ENCODE assay signal across 7 cellular contexts in the genomic region with DNA sequence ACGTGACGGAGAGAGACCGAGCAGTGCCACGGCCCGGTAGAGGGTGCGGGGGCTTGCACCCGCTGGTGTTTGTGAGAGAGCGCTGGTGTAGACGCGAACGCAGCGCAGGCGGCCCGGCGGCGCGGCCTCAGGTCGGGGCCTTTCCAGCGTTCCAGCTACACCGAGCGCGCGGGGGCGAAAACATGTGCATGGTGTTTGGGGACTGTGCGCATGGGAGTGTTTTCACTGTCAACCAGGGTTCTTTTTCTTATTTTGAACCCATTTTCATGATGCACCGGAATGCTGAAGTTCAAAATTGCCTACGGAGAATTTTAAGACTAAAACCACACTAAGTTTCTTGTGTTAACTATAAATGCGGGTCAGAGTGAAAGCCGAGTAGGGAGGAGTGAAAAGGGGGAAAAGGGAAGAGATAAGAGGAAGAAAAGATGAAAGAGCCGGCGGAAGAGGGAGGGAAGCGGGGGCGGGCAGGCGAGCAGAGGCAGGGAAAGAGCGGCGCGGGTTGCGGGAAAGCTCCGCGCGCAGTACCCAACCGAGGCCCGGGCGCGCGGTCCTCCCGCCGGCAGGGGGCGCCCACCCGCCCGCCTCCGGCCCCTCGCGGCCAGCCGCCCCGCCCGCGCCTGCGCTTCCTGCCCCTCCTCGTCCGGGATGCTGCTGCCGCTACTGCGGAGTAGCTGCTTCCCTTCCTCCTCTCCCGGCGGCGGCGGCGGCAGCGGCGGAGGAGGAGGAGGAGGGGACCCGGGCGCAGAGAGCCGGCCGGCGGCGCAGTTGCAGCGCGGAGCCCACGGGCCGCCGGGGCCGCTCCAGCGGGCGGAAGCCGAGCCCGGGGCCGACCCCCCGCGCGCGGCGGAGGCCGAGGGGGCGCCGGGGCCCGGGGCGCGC. TPM values are rescaled to one million over a fixed set of nuclear protein-coding genes. Genes with fewer than 3 reads are reported as not detected.
DNase-seq lines count a peak whose midpoint lies in the region; ATAC-seq, FAIRE-seq and TF ChIP-seq lines count a peak whose summit lies in the region.

A gene with protein sequence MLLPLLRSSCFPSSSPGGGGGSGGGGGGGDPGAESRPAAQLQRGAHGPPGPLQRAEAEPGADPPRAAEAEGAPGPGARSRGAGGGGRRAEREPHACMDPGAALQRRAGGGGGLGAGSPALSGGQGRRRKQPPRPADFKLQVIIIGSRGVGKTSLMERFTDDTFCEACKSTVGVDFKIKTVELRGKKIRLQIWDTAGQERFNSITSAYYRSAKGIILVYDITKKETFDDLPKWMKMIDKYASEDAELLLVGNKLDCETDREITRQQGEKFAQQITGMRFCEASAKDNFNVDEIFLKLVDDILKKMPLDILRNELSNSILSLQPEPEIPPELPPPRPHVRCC (plus strand): TSS at position 643 of the 879 bp plus-strand sequence. CDS start 3 bp downstream, at position 646.

- TF ChIP-seq POLR2A in GM18526 (IDR thresholded peaks at IDR 0.05; ENCODE audit: extremely low read depth, insufficient read length), result peak; percentile 65
- peak in 2 of 3 donors; percentile 20 to 82 for TF ChIP-seq POLR2A in spleen (IDR thresholded peaks at IDR 0.05)

- H3K4me1 ChIP-seq in spleen, result peaks cover 27 to 73% (median 68%) of the 10 kb centered on the region in 6 donors

- WGBS in spleen, 5 donors, result 1 to 8% (median 3%) methylated on average over 44 to 98 of the region's 98 CpGs

- H3K27ac ChIP-seq in spleen, result peak within 1 kb of the TSS; percentile 62 to 87 (median 82)

- TF ChIP-seq CTCF in WI38 (IDR thresholded peaks at IDR 0.05; ENCODE audit: low read depth, low read length), result no peak
- peak; percentile 53 for TF ChIP-seq CTCF in bronchial epithelial cell (IDR thresholded peaks at IDR 0.05; ENCODE audit: insufficient read depth, low read length, severe bottlenecking)
- peak in 10 of 11 experiments; percentile 44 to 91 (median 74) for TF ChIP-seq CTCF in spleen (IDR thresholded peaks at IDR 0.05 in 8 of 11, conservative IDR thresholded peaks at IDR 0.05 in 3 of 11)

- DNase-seq in NCI-H2196 (lab: John Stamatoyannopoulos, UW; ENCODE audit: unreplicated experiment), result peak; percentile 93
- DNase-seq in bronchial epithelial cell (ENCODE audit: low read depth), result peak; percentile 55
- peak; percentile 74 for DNase-seq in inferior parietal cortex (ENCODE audit: extremely low spot score)
- DNase-seq in spleen, result peak; percentile 98

- intact Hi-C loops in spleen (cut with DNase I; ENCODE audit: low total_unique reads), result no loop called here

- H3K9me3 ChIP-seq in spleen, result no peaks in the 10 kb centered on the region

- H3K4me3 ChIP-seq in WI38 (ENCODE audit: low read depth, low read length) (peak within 1 kb of the TSS; percentile 92), bronchial epithelial cell (ENCODE audit: low read depth, low read length) (peak within 1 kb of the TSS; percentile 62), spleen (peak within 1 kb of the TSS; percentile 67 to 96 (median 84))

- no peaks in the 10 kb centered on the region for H3K36me3 ChIP-seq in bronchial epithelial cell (ENCODE audit: control insufficient read depth, insufficient read depth, low read length)
- peaks cover 0 to 13% (median 0%) of the 10 kb centered on the region in 6 donors for H3K36me3 ChIP-seq in spleen

- ATAC-seq in HG03095 (IDR thresholded peaks at IDR 0.05; ENCODE audit: unreplicated experiment), result peak; percentile 51

- no peak for FAIRE-seq in bronchial epithelial cell (lab: Jason Lieb, UNC)

- no peaks in the 10 kb centered on the region for H3K27me3 ChIP-seq in bronchial epithelial cell (ENCODE audit: control insufficient read depth, insufficient read depth, low read length)
- H3K27me3 ChIP-seq in spleen (replicated peaks in 1 of 7), result peaks cover 0 to 5% (median 0%) of the 10 kb centered on the region in 7 donors

RNA-seq across cellular contexts. Expression of the gene that starts here (rescaled TPM):
- total RNA-seq in bronchial epithelial cell (61.3 and 62.1 TPM in 2 replicates), spleen (10 to 100 TPM; 33.4 to 56.5 (median 47.5) TPM)
- 10 to 100 TPM; 26.0 to 33.5 (median 28.9) TPM for polyA plus RNA-seq in spleen

Comparison
In these comparisons a context has a peak if more than half of its experiments do, and no peak if none do; other contexts are left out.
1. Peak in every context shown above with its lines: DNase-seq, ATAC-seq, H3K4me3 ChIP-seq and H3K27ac ChIP-seq.